17 cellular contexts compared by ENCODE assay signal in the genomic region with DNA sequence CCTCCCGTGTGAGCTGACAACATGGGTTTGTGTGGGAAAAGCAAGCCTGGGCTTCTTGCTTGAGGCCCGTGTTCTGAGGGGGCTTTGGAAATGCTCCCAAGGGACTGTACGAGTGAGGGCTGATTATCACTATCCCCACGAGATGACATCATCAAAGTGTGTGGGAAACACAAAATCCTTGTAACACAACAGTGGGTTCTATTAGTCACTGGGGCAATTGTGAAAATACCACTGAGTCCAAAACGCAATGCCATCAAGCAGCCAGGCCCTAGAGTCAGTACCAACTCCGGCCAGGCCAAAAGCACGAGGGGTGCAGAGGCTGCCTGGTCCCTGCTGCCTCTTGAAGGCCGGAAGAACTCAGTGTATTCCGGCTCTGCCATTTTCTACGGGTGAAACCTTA. TPM values are rescaled to one million over a fixed set of nuclear protein-coding genes. Genes with fewer than 3 reads are reported as not detected.
DNase-seq lines count a peak whose midpoint lies in the region; ATAC-seq and TF ChIP-seq lines count a peak whose summit lies in the region.
"Had no signal": no experiment of that assay in that cellular context is flagged by ENCODE, and none has a peak within 500 bp of the region (broad histone marks: within the 10 kb centered on the region; RNA-seq: fewer than 3 reads in every experiment).

No MANE protein-coding gene starts in this region.

- TF ChIP-seq CTCF in HEK293 (tag by site-specific recombination; IDR thresholded peaks at IDR 0.05) (no peak), fibroblast of mammary gland (conservative IDR thresholded peaks at IDR 0.05; ENCODE audit: control insufficient read depth, insufficient read depth, low read depth, low read length) (no peak)

- peak; percentile 57 for ATAC-seq in activated T-helper 17 cell treated with anti-CD3 and anti-CD28 coated beads, Interleukin-2, amount 50 U/mL, for 72 hours (replicated peaks)
- ATAC-seq in HG03460 (IDR thresholded peaks at IDR 0.05; ENCODE audit: unreplicated experiment) (no peak), HG03045 (IDR thresholded peaks at IDR 0.05; ENCODE audit: unreplicated experiment) (no peak)
- ATAC-seq: foreskin keratinocyte had no signal

- H3K4me3 ChIP-seq in HEK293 (ENCODE audit: low read depth, low read length) (no peak overlapping the region), fibroblast of mammary gland (ENCODE audit: control insufficient read depth, low read depth, low read length) (no peak overlapping the region), skeletal muscle cell (ENCODE audit: low read depth, low read length) (no peak overlapping the region)
- H3K4me3 ChIP-seq: spleen, tibial artery had no signal

- H3K4me1 Mint-ChIP-seq in activated T-helper 17 cell treated with anti-CD3 and anti-CD28 coated beads, Interleukin-2, amount 50 U/mL, for 72 hours, result peaks cover 18% of the 10 kb centered on the region

- DNase-seq in fibroblast of mammary gland (ENCODE audit: low read depth) (peak; percentile 87), skeletal muscle cell (ENCODE audit: low read depth) (peak; percentile 72), SW 1271 (lab: John Stamatoyannopoulos, UW) (no peak), SIG-M5 (lab: John Stamatoyannopoulos, UW) (no peak)
- DNase-seq: activated CD4-positive, CD25-positive, alpha-beta regulatory T cell treated with anti-CD3 and anti-CD28 coated beads, Interleukin-2, amount 50 U/mL, for 72 hours; cerebellar nuclear complex; foreskin keratinocyte; Kasumi-1; kidney glomerular epithelial cell; NCI-H2107; spleen; tibial artery had no signal

- no peaks in the 10 kb centered on the region for H3K9me3 Mint-ChIP-seq in activated T-helper 17 cell treated with anti-CD3 and anti-CD28 coated beads, Interleukin-2, amount 50 U/mL, for 72 hours
- H3K9me3 Mint-ChIP-seq: natural killer cell treated with Interleukin-12 subunit alpha and Interleukin-12 subunit beta and Interleukin-15 and Interleukin-18, amount 100 ng/mL, for 72 hours had no signal

- H3K4me1 ChIP-seq in HEK293 (ENCODE audit: control insufficient read depth, insufficient read depth, low read length), result peaks cover 5% of the 10 kb centered on the region; the same call in 1 of the 2 replicates
- H3K4me1 ChIP-seq: foreskin keratinocyte had no signal

- peaks cover 63% of the 10 kb centered on the region for H3K36me3 Mint-ChIP-seq in activated T-helper 17 cell treated with anti-CD3 and anti-CD28 coated beads, Interleukin-2, amount 50 U/mL, for 72 hours (ENCODE audit: low read depth)
- H3K36me3 Mint-ChIP-seq: natural killer cell treated with Interleukin-12 subunit alpha and Interleukin-12 subunit beta and Interleukin-15 and Interleukin-18, amount 100 ng/mL, for 72 hours had no signal

- H3K4me3 Mint-ChIP-seq in activated T-helper 17 cell treated with anti-CD3 and anti-CD28 coated beads, Interleukin-2, amount 50 U/mL, for 72 hours, result no peak overlapping the region
- H3K4me3 Mint-ChIP-seq: natural killer cell treated with Interleukin-12 subunit alpha and Interleukin-12 subunit beta and Interleukin-15 and Interleukin-18, amount 100 ng/mL, for 72 hours had no signal

- H3K27me3 Mint-ChIP-seq in activated T-helper 17 cell treated with anti-CD3 and anti-CD28 coated beads, Interleukin-2, amount 50 U/mL, for 72 hours, result no peaks in the 10 kb centered on the region
- H3K27me3 Mint-ChIP-seq: natural killer cell treated with Interleukin-12 subunit alpha and Interleukin-12 subunit beta and Interleukin-15 and Interleukin-18, amount 100 ng/mL, for 72 hours had no signal

- POLR2A ChIA-PET in HEK293 (lab: Yijun Ruan, JAX), result interaction anchor here (0.6 kb wide), 1 partner anchor 170 kb away, joined by 4 read pairs; no protein-coding TSS in a partner anchor

- peaks cover 0 to 40% of the 10 kb centered on the region in 2 experiments; a peak in 2 of 3 replicates for H3K36me3 ChIP-seq in HEK293 (ENCODE audit: control insufficient read depth in 2 of 2, insufficient read depth in 1 of 2, low read length in 2 of 2)

- no peak overlapping the region for H3K27ac ChIP-seq in HEK293 (ENCODE audit: extremely low read depth, low read depth, low read length)
- H3K27ac ChIP-seq: foreskin keratinocyte, spleen, tibial artery had no signal

- no peaks in the 10 kb centered on the region for H3K9me3 ChIP-seq in HEK293 (ENCODE audit: control insufficient read depth, insufficient read depth, low read depth, low read length)
- H3K9me3 ChIP-seq: spleen, tibial artery had no signal

- peak overlapping the region; percentile 79 for H3K27ac Mint-ChIP-seq in activated T-helper 17 cell treated with anti-CD3 and anti-CD28 coated beads, Interleukin-2, amount 50 U/mL, for 72 hours

- CTCF ChIA-PET in HEK293 (lab: Yijun Ruan, JAX), result no interaction called here

TF ChIP-seq in HEK293, 187 proteins besides CTCF, POLR2A, EP300 and RAD21 (continues in another document):
- TF ChIP-seq, protein P1, sequence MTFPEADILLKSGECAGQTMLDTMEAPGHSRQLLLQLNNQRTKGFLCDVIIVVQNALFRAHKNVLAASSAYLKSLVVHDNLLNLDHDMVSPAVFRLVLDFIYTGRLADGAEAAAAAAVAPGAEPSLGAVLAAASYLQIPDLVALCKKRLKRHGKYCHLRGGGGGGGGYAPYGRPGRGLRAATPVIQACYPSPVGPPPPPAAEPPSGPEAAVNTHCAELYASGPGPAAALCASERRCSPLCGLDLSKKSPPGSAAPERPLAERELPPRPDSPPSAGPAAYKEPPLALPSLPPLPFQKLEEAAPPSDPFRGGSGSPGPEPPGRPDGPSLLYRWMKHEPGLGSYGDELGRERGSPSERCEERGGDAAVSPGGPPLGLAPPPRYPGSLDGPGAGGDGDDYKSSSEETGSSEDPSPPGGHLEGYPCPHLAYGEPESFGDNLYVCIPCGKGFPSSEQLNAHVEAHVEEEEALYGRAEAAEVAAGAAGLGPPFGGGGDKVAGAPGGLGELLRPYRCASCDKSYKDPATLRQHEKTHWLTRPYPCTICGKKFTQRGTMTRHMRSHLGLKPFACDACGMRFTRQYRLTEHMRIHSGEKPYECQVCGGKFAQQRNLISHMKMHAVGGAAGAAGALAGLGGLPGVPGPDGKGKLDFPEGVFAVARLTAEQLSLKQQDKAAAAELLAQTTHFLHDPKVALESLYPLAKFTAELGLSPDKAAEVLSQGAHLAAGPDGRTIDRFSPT (tag by site-specific recombination; IDR thresholded peaks at IDR 0.05), result peak; percentile 69; the same call in 1 of the 2 replicates
- TF ChIP-seq, protein P2, sequence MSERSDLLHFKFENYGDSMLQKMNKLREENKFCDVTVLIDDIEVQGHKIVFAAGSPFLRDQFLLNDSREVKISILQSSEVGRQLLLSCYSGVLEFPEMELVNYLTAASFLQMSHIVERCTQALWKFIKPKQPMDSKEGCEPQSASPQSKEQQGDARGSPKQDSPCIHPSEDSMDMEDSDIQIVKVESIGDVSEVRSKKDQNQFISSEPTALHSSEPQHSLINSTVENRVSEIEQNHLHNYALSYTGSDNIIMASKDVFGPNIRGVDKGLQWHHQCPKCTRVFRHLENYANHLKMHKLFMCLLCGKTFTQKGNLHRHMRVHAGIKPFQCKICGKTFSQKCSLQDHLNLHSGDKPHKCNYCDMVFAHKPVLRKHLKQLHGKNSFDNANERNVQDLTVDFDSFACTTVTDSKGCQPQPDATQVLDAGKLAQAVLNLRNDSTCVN (tag by site-specific recombination; optimal IDR thresholded peaks at IDR 0.05), result peak; percentile 13
- TF ChIP-seq, protein P3, sequence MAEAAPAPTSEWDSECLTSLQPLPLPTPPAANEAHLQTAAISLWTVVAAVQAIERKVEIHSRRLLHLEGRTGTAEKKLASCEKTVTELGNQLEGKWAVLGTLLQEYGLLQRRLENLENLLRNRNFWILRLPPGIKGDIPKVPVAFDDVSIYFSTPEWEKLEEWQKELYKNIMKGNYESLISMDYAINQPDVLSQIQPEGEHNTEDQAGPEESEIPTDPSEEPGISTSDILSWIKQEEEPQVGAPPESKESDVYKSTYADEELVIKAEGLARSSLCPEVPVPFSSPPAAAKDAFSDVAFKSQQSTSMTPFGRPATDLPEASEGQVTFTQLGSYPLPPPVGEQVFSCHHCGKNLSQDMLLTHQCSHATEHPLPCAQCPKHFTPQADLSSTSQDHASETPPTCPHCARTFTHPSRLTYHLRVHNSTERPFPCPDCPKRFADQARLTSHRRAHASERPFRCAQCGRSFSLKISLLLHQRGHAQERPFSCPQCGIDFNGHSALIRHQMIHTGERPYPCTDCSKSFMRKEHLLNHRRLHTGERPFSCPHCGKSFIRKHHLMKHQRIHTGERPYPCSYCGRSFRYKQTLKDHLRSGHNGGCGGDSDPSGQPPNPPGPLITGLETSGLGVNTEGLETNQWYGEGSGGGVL (tag by site-specific recombination; IDR thresholded peaks at IDR 0.05), result peak; percentile 65; the same call in 1 of the 2 replicates
- TF ChIP-seq ZNF248 (tag by site-specific recombination; IDR thresholded peaks at IDR 0.05) (no peak), ZNF112 (tag by site-specific recombination; IDR thresholded peaks at IDR 0.05) (no peak), ZNF76 (tag by site-specific recombination; IDR thresholded peaks at IDR 0.05; ENCODE audit: borderline replicate concordance, low read depth) (peak; percentile 21; the same call in 1 of the 2 replicates), MEIS1 (CRISPR knock-in tag; IDR thresholded peaks at IDR 0.05; ENCODE audit: borderline replicate concordance) (no peak), ZNF785 (tag by site-specific recombination; IDR thresholded peaks at IDR 0.05) (no peak)
- TF ChIP-seq, protein P4, sequence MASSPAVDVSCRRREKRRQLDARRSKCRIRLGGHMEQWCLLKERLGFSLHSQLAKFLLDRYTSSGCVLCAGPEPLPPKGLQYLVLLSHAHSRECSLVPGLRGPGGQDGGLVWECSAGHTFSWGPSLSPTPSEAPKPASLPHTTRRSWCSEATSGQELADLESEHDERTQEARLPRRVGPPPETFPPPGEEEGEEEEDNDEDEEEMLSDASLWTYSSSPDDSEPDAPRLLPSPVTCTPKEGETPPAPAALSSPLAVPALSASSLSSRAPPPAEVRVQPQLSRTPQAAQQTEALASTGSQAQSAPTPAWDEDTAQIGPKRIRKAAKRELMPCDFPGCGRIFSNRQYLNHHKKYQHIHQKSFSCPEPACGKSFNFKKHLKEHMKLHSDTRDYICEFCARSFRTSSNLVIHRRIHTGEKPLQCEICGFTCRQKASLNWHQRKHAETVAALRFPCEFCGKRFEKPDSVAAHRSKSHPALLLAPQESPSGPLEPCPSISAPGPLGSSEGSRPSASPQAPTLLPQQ (tag by site-specific recombination; IDR thresholded peaks at IDR 0.05), result peak; percentile 41; the same call in 1 of the 2 replicates

RNA-seq across cellular contexts. Expression of a gene that starts 29.6 kb away (rescaled TPM):
- 1 to 10 TPM; 3.8 to 5.1 TPM for total RNA-seq in activated T-helper 17 cell treated with anti-CD3 and anti-CD28 coated beads, Interleukin-2, amount 50 U/mL, for 72 hours

RNA-seq across cellular contexts. Expression of a gene that starts 34.3 kb away (rescaled TPM):
- 100 to 1,000 TPM in 1 of 2 donors, 10 to 100 TPM in 1; 81.4 to 112 TPM for total RNA-seq in activated T-helper 17 cell treated with anti-CD3 and anti-CD28 coated beads, Interleukin-2, amount 50 U/mL, for 72 hours

RNA-seq across cellular contexts. Expression of a gene that starts 39.0 kb away (rescaled TPM):
- total RNA-seq in activated T-helper 17 cell treated with anti-CD3 and anti-CD28 coated beads, Interleukin-2, amount 50 U/mL, for 72 hours, result 1 to 10 TPM; 3.7 to 4.4 TPM

RNA-seq across cellular contexts. Expression of a gene that starts 40.0 kb away (rescaled TPM):
- total RNA-seq in activated T-helper 17 cell treated with anti-CD3 and anti-CD28 coated beads, Interleukin-2, amount 50 U/mL, for 72 hours, result 100 to 1,000 TPM; 162 to 249 TPM

Comparison
In these comparisons a context has a peak if more than half of its experiments do, and no peak if none do; other contexts are left out.
1. DNase-seq: peak in fibroblast of mammary gland (single experiment) and skeletal muscle cell (single experiment); none in SW 1271 (0 of 2) and SIG-M5 (single experiment).